In genomic region chr3:48301814-48302194, GRCh38 we compare ENCODE assay signal across 1 cellular context.
TF ChIP-seq lines count a peak whose summit lies in the region.

No MANE protein-coding gene starts in this region.

TF ChIP-seq in H1, 55 proteins besides CTCF, POLR2A, EP300 and RAD21 (continued from another document):
- no peak for TF ChIP-seq CBX8 (IDR thresholded peaks at IDR 0.05; ENCODE audit: borderline replicate concordance, low read depth, low read length)
- no peak for TF ChIP-seq ZNF274 (IDR thresholded peaks at IDR 0.05; ENCODE audit: borderline replicate concordance, extremely low read depth, low read length)
